In genomic region chr12:13435535-13435934, GRCh38 we compare ENCODE assay signal across 2 cellular contexts.
TF ChIP-seq lines count a peak whose summit lies in the region.

No MANE protein-coding gene starts in this region.

TF ChIP-seq in A549, 52 proteins besides CTCF, POLR2A, EP300 and RAD21 (continued from another document):
- no peak for TF ChIP-seq ELK1 (IDR thresholded peaks at IDR 0.05; ENCODE audit: low read depth, low read length)
- TF ChIP-seq HOXA7 (CRISPR knock-in tag; IDR thresholded peaks at IDR 0.05) = no peak
- TF ChIP-seq HOXB5 (CRISPR knock-in tag; IDR thresholded peaks at IDR 0.05) = no peak
- TF ChIP-seq FOSL2 (IDR thresholded peaks at IDR 0.05) = no peak
- no peak for TF ChIP-seq FOSL2 (CRISPR knock-in tag; IDR thresholded peaks at IDR 0.05)
- TF ChIP-seq HMGXB4 (CRISPR knock-in tag; IDR thresholded peaks at IDR 0.05; ENCODE audit: borderline replicate concordance) = no peak
- no peak for TF ChIP-seq NPAS2 (CRISPR knock-in tag; IDR thresholded peaks at IDR 0.05; ENCODE audit: borderline replicate concordance)
- no peak for TF ChIP-seq MAZ (IDR thresholded peaks at IDR 0.05; ENCODE audit: borderline replicate concordance, low read depth, low read length)

TF ChIP-seq in HEK293, 187 proteins besides CTCF, POLR2A, EP300 and RAD21 (continued from another document):
- 0 out of 2 replicates have a peak, but pooled peaks have one; percentile 15 for TF ChIP-seq ZNF629 (tag by site-specific recombination; IDR thresholded peaks at IDR 0.05)
- peak; percentile 42 for TF ChIP-seq ZIC2 (tag by site-specific recombination; IDR thresholded peaks at IDR 0.05)
- TF ChIP-seq GLIS1 (tag by site-specific recombination; IDR thresholded peaks at IDR 0.05) = peak; percentile 67
